ENCODE assay signal across 8 cellular contexts in the genomic region with DNA sequence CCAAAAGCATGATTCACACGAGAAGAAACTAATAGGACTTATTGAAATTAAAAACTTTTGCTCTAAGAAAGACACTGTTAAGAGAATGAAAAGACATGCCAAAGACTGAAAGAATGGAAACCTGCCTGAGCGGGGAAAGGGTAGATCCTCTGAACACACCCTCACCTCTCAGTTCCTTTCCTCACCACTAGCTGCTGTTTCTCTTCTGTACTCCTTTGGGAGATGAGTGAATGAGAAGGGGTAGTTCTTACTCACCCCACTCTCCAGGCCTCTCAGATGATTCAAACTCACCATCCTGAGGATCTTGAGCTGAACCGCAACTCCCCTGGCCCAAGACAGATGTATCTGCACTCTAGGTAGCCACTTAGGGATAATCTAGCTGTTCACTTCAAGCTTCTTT. TPM values are rescaled to one million over a fixed set of nuclear protein-coding genes. Genes with fewer than 3 reads are reported as not detected.
DNase-seq lines count a peak whose midpoint lies in the region; ATAC-seq and TF ChIP-seq lines count a peak whose summit lies in the region.

No MANE protein-coding gene starts in this region.

- no peak overlapping the region for H3K4me3 ChIP-seq in GM12864 (ENCODE audit: low read depth, low read length)
- H3K4me3 ChIP-seq in cardiac fibroblast (replicated peaks in 1 of 2; ENCODE audit: low read depth in 2 of 2, low read length in 2 of 2): no peak overlapping the region
- H3K4me3 ChIP-seq in prostate gland: no peak overlapping the region

- H3K36me3 ChIP-seq in prostate gland: no peaks in the 10 kb centered on the region

- 75% methylated on average over 3 of the region's 3 CpGs for WGBS in prostate gland

- no peaks in the 10 kb centered on the region for H3K27me3 ChIP-seq in prostate gland (replicated peaks; ENCODE audit: insufficient read depth)

- intact Hi-C loops in prostate gland (cut with DNase I): loop anchor here (5.0 kb wide), 2 partner anchors 45 to 205 kb away; no protein-coding TSS in a partner anchor

- no peaks in the 10 kb centered on the region for H3K9me3 ChIP-seq in prostate gland

- H3K27ac ChIP-seq in prostate gland: no peak overlapping the region

- no peak for DNase-seq in GM12864 (ENCODE audit: low read depth)
- peak in 1 of 2 donors; percentile 46 for DNase-seq in cardiac fibroblast (ENCODE audit: low read depth in 2 of 2)
- DNase-seq in stimulated activated naive CD4-positive, alpha-beta T cell (lab: John Stamatoyannopoulos, UW): no peak
- no peak for DNase-seq in prostate gland (ENCODE audit: low spot score)
- DNase-seq in T1000 (lab: John Stamatoyannopoulos, UW): no peak
- DNase-seq in SKM-1 (lab: John Stamatoyannopoulos, UW; ENCODE audit: unreplicated experiment): no peak

- peak; percentile 41 for TF ChIP-seq CTCF in GM12864 (IDR thresholded peaks at IDR 0.05; ENCODE audit: low read depth, low read length, missing control alignments)
- peak; percentile 8 for TF ChIP-seq CTCF in cardiac fibroblast (IDR thresholded peaks at IDR 0.05; ENCODE audit: low read depth, low read length)
- no peak for TF ChIP-seq CTCF in prostate gland (IDR thresholded peaks at IDR 0.05)

- no peaks in the 10 kb centered on the region for H3K4me1 ChIP-seq in prostate gland (replicated peaks)

- peak; percentile 71 for ATAC-seq in GM21381 (IDR thresholded peaks at IDR 0.05; ENCODE audit: unreplicated experiment)
- ATAC-seq in HG03159 (IDR thresholded peaks at IDR 0.05; ENCODE audit: unreplicated experiment): peak; percentile 79

- no peak for TF ChIP-seq POLR2A in prostate gland (IDR thresholded peaks at IDR 0.05)

RNA-seq across cellular contexts. Expression of gene IQUB, which starts 41.9 kb away (rescaled TPM):
- total RNA-seq in prostate gland: 1 to 10 TPM; 2.0 to 4.8 TPM

Comparison
In these comparisons a context has a peak if more than half of its experiments do, and no peak if none do; other contexts are left out.
1. CTCF ChIP-seq: peak in GM12864 (single experiment) and cardiac fibroblast (single experiment); none in prostate gland (0 of 4).